ENCODE assay signal across 14 cellular contexts in genomic region chr4:10179957-10180602, GRCh38.
DNase-seq lines count a peak whose midpoint lies in the region; ATAC-seq and TF ChIP-seq lines count a peak whose summit lies in the region.
"Had no signal": no experiment of that assay in that cellular context is flagged by ENCODE, and none has a peak within 500 bp of the region (broad histone marks: within the 10 kb centered on the region; RNA-seq: fewer than 3 reads in every experiment).

No MANE protein-coding gene starts in this region.

- no peak overlapping the region for H3K27ac ChIP-seq in body of pancreas
- H3K27ac ChIP-seq: parathyroid adenoma, thoracic aorta had no signal

- H3K36me3 ChIP-seq in body of pancreas (replicated peaks in 1 of 2; ENCODE audit: insufficient read depth in 1 of 2, low read depth in 2 of 2) = no peaks in the 10 kb centered on the region
- H3K36me3 ChIP-seq: thoracic aorta had no signal

- H3K9me3 ChIP-seq in body of pancreas = no peaks in the 10 kb centered on the region
- H3K9me3 ChIP-seq: thoracic aorta had no signal

- H3K4me3 Mint-ChIP-seq in CD14-positive monocyte = no peak overlapping the region
- H3K4me3 Mint-ChIP-seq in activated T-helper 2 cell treated with anti-CD3 and anti-CD28 coated beads, Interferon-gamma antibody, Interleukin-2, Interleukin-4, amounts not matched to agents 10 μg/mL and 5 μg/mL and 100 μg/mL, durations not matched to agents 14 hours and 24 hours and 36 hours (ENCODE audit: low read depth) = no peak overlapping the region
- H3K4me3 Mint-ChIP-seq: CD4-positive, alpha-beta memory T cell had no signal

- H3K27me3 Mint-ChIP-seq in CD14-positive monocyte (ENCODE audit: low read depth in 3 of 3) = peaks cover 0 to 6% (median 3%) of the 10 kb centered on the region in 3 donors
- no peaks in the 10 kb centered on the region for H3K27me3 Mint-ChIP-seq in activated T-helper 2 cell treated with anti-CD3 and anti-CD28 coated beads, Interferon-gamma antibody, Interleukin-2, Interleukin-4, amounts not matched to agents 10 μg/mL and 5 μg/mL and 100 μg/mL, durations not matched to agents 14 hours and 24 hours and 36 hours (ENCODE audit: low read depth)
- H3K27me3 Mint-ChIP-seq: CD4-positive, alpha-beta memory T cell had no signal

- H3K4me3 ChIP-seq in AG09309 (ENCODE audit: control insufficient read depth, low read depth, low read length) = no peak overlapping the region
- no peak overlapping the region for H3K4me3 ChIP-seq in body of pancreas
- H3K4me3 ChIP-seq: thoracic aorta had no signal

- no peaks in the 10 kb centered on the region for H3K36me3 Mint-ChIP-seq in CD14-positive monocyte
- H3K36me3 Mint-ChIP-seq in activated T-helper 2 cell treated with anti-CD3 and anti-CD28 coated beads, Interferon-gamma antibody, Interleukin-2, Interleukin-4, amounts not matched to agents 10 μg/mL and 5 μg/mL and 100 μg/mL, durations not matched to agents 14 hours and 24 hours and 36 hours (ENCODE audit: low read depth) = peaks cover 20% of the 10 kb centered on the region
- H3K36me3 Mint-ChIP-seq: CD4-positive, alpha-beta memory T cell had no signal

- no peaks in the 10 kb centered on the region for H3K4me1 ChIP-seq in body of pancreas
- H3K4me1 ChIP-seq: parathyroid adenoma had no signal

- no peak for TF ChIP-seq POLR2A in body of pancreas (IDR thresholded peaks at IDR 0.05)

- peaks cover 50% of the 10 kb centered on the region for H3K4me1 Mint-ChIP-seq in CD14-positive monocyte
- peaks cover 38% of the 10 kb centered on the region for H3K4me1 Mint-ChIP-seq in activated T-helper 2 cell treated with anti-CD3 and anti-CD28 coated beads, Interferon-gamma antibody, Interleukin-2, Interleukin-4, amounts not matched to agents 10 μg/mL and 5 μg/mL and 100 μg/mL, durations not matched to agents 14 hours and 24 hours and 36 hours (ENCODE audit: low read depth)

- intact Hi-C loops in CD14-positive monocyte (cut with micrococcal nuclease) = loop anchor here in 1 of 2 donors (5.0 kb wide), 1 partner anchor 67 kb away; no protein-coding TSS in a partner anchor
- intact Hi-C loops in activated T-helper 2 cell treated with anti-CD3 and anti-CD28 coated beads, Interferon-gamma antibody, Interleukin-2, Interleukin-4, amounts not matched to agents 10 μg/mL and 5 μg/mL and 100 μg/mL, durations not matched to agents 14 hours and 24 hours and 36 hours (cut with micrococcal nuclease) = loop anchor here (2.0 to 10.0 kb wide), 4 partner anchors 277 to 1295 kb away; partner anchors contain the start of gene ZNF518B
- intact Hi-C loops in body of pancreas (cut with DNase I) = no loop called here

- ATAC-seq in body of pancreas = no peak
- ATAC-seq in GM21515 (IDR thresholded peaks at IDR 0.05; ENCODE audit: unreplicated experiment) = no peak

- DNase-seq in AG09309 (ENCODE audit: low read depth) = peak; percentile 65
- no peak for DNase-seq in CD14-positive monocyte (ENCODE audit: low spot score)
- no peak for DNase-seq in activated T-helper 2 cell treated with anti-CD3 and anti-CD28 coated beads, Interferon-gamma antibody, Interleukin-2, Interleukin-4, amounts not matched to agents 10 μg/mL and 5 μg/mL and 100 μg/mL, durations not matched to agents 14 hours and 24 hours and 36 hours (ENCODE audit: low spot score)
- peak; percentile 37 for DNase-seq in iris pigment epithelial cell (ENCODE audit: low read depth)
- no peak for DNase-seq in body of pancreas
- no peak for DNase-seq in stimulated activated CD4-positive, alpha-beta T cell treated with anti-CD3 and anti-CD28 coated beads, Interleukin-12 subunit alpha, Interleukin-12 subunit beta, amount 100 ng/mL, for 4 hours
- DNase-seq: anterior cingulate cortex; CD4-positive, alpha-beta memory T cell; NCI-H1436 treated with DMSO at 0.1 percent for 48 hours; NCI-H345; SW 1271 had no signal

- H3K27me3 ChIP-seq in body of pancreas = no peaks in the 10 kb centered on the region

- H3K27ac Mint-ChIP-seq in CD14-positive monocyte = peak overlapping the region; percentile 86 to 97 (median 95)
- H3K27ac Mint-ChIP-seq in activated T-helper 2 cell treated with anti-CD3 and anti-CD28 coated beads, Interferon-gamma antibody, Interleukin-2, Interleukin-4, amounts not matched to agents 10 μg/mL and 5 μg/mL and 100 μg/mL, durations not matched to agents 14 hours and 24 hours and 36 hours = peak overlapping the region; percentile 87

- TF ChIP-seq CTCF in AG09309 (IDR thresholded peaks at IDR 0.05; ENCODE audit: control insufficient read depth, insufficient read depth, low read depth, low read length, missing control alignments) = no peak
- no peak for TF ChIP-seq CTCF in CD14-positive monocyte (IDR thresholded peaks at IDR 0.05)
- TF ChIP-seq CTCF in body of pancreas (IDR thresholded peaks at IDR 0.05) = no peak

- WGBS in body of pancreas, 2 donors = 66 to 70% methylated on average over 4 of the region's 4 CpGs

- H3K9me3 Mint-ChIP-seq in CD14-positive monocyte = peaks cover 0 to 12% (median 0%) of the 10 kb centered on the region in 7 donors
- peaks cover 21% of the 10 kb centered on the region for H3K9me3 Mint-ChIP-seq in activated T-helper 2 cell treated with anti-CD3 and anti-CD28 coated beads, Interferon-gamma antibody, Interleukin-2, Interleukin-4, amounts not matched to agents 10 μg/mL and 5 μg/mL and 100 μg/mL, durations not matched to agents 14 hours and 24 hours and 36 hours

Comparison
In these comparisons a context has a peak if more than half of its experiments do, and no peak if none do; other contexts are left out.
1. DNase-seq: peak in AG09309 (single experiment) and iris pigment epithelial cell (single experiment); none in CD14-positive monocyte (single experiment), activated T-helper 2 cell treated with anti-CD3 and anti-CD28 coated beads, Interferon-gamma antibody, Interleukin-2, Interleukin-4, amounts not matched to agents 10 μg/mL and 5 μg/mL and 100 μg/mL, durations not matched to agents 14 hours and 24 hours and 36 hours (single experiment), body of pancreas (0 of 4) and stimulated activated CD4-positive, alpha-beta T cell treated with anti-CD3 and anti-CD28 coated beads, Interleukin-12 subunit alpha, Interleukin-12 subunit beta, amount 100 ng/mL, for 4 hours (single experiment).